Comparison of ENCODE assay signal across 17 cellular contexts in genomic region chrX:13055486-13055885, GRCh38. TPM values are rescaled to one million over a fixed set of nuclear protein-coding genes. Genes with fewer than 3 reads are reported as not detected.
DNase-seq lines count a peak whose midpoint lies in the region; ATAC-seq, FAIRE-seq and TF ChIP-seq lines count a peak whose summit lies in the region.
"Had no signal": no experiment of that assay in that cellular context is flagged by ENCODE, and none has a peak within 500 bp of the region (broad histone marks: within the 10 kb centered on the region; RNA-seq: fewer than 3 reads in every experiment).

No MANE protein-coding gene starts in this region.

- WGBS in K562 (ENCODE audit: insufficient coverage, low coverage, missing lambda C conversion rate): 100% methylated on average over 1 of the region's 1 CpG

- H3K9me1 ChIP-seq in K562 (ENCODE audit: control insufficient read depth, insufficient read depth, low read length): no peaks in the 10 kb centered on the region

- no peak for DNase-seq in GM06990 (ENCODE audit: extremely low read depth, insufficient read length)
- no peak for DNase-seq in K562 (ENCODE audit: extremely low read depth in 1 of 4, low spot score in 3 of 4)
- DNase-seq in NCI-H187 (lab: John Stamatoyannopoulos, UW): no peak
- DNase-seq in amygdala (lab: John Stamatoyannopoulos, UW): no peak
- DNase-seq in HuH-7 (ENCODE audit: low spot score): no peak
- DNase-seq in kidney: no peak
- DNase-seq: activated naive CD8-positive, alpha-beta T cell treated with anti-CD3 and anti-CD28 coated beads, Interleukin-2, amount 10 ng/mL, durations not matched to agents 7 days and 5 days; caudate nucleus; foreskin fibroblast; IMR-90; NCI-H1092 had no signal

- no peak for TF ChIP-seq RAD21 in K562 (CRISPR knock-in tag; conservative IDR thresholded peaks at IDR 0.05 in 1 of 2, IDR thresholded peaks at IDR 0.05 in 1 of 2)

- H3K4me2 ChIP-seq in K562 (ENCODE audit: insufficient read depth, low read length): no peak overlapping the region

- no peak for TF ChIP-seq POLR2A in K562 (conservative IDR thresholded peaks at IDR 0.05)

- intact Hi-C loops in K562 (cut with micrococcal nuclease) (no loop called here), kidney (cut with DNase I) (no loop called here)

- no peak overlapping the region for H2AFZ ChIP-seq in K562 (ENCODE audit: low read depth, low read length)

- FAIRE-seq in K562 (lab: Jason Lieb, UNC) (no peak), kidney (lab: Jason Lieb, UNC) (no peak)

- TF ChIP-seq CTCF in GM06990 (IDR thresholded peaks at IDR 0.05; ENCODE audit: insufficient read depth, low read length, poor library complexity, severe bottlenecking) (peak; percentile 14), K562 (IDR thresholded peaks at IDR 0.05 in 2 of 3, conservative IDR thresholded peaks at IDR 0.05 in 1 of 3; ENCODE audit: insufficient read depth in 2 of 3, low read depth in 1 of 3, low read length in 3 of 3) (no peak), kidney (IDR thresholded peaks at IDR 0.05; ENCODE audit: borderline replicate concordance, extremely low read depth, insufficient read depth) (no peak)

- H3K4me3 ChIP-seq in GM06990 (replicated peaks; ENCODE audit: low read depth, low read length) (no peak overlapping the region), K562 (no peak overlapping the region), kidney (ENCODE audit: low read length in 2 of 2) (no peak overlapping the region)
- H3K4me3 ChIP-seq: BLaER1 treated with 17β-estradiol and CSF1 and Interleukin-3, amounts not matched to agents 10 nM and 100 nM; SK-N-MC had no signal

- H3K79me2 ChIP-seq in K562 (ENCODE audit: control insufficient read depth, insufficient read depth, low read length): no peaks in the 10 kb centered on the region

- CTCF ChIA-PET in K562 (lab: Yijun Ruan, JAX; ENCODE audit: low intra/inter-chr PET ratio): no interaction called here

- H3K9ac ChIP-seq in K562 (ENCODE audit: insufficient read depth in 1 of 2, low read depth in 2 of 2, low read length in 2 of 2) (no peak overlapping the region), kidney (ENCODE audit: low read length in 2 of 2) (no peak overlapping the region)
- H3K9ac ChIP-seq: BLaER1 treated with 17β-estradiol and CSF1 and Interleukin-3, amounts not matched to agents 10 nM and 100 nM had no signal

- BruUV-seq in K562 (replicated peaks; lab: Mats Ljungman, UMichigan): no TSS peak

- H3K27ac ChIP-seq in K562 (ENCODE audit: extremely low read depth, low read depth, low read length) (no peak overlapping the region), kidney (ENCODE audit: low read depth in 2 of 2, low read length in 2 of 2) (no peak overlapping the region)
- H3K27ac ChIP-seq: SK-N-MC had no signal

- POLR2A ChIA-PET in K562 (lab: Yijun Ruan, JAX): no interaction called here

- H3K4me1 ChIP-seq in K562 (replicated peaks in 1 of 2; ENCODE audit: control insufficient read depth in 2 of 2, insufficient read depth in 2 of 2, low read length in 2 of 2): peaks cover 0 to 19% of the 10 kb centered on the region in 2 experiments; a peak in 3 of 5 replicates
- peaks cover 0 to 2% of the 10 kb centered on the region in 2 donors for H3K4me1 ChIP-seq in kidney (ENCODE audit: control insufficient read depth in 1 of 2, insufficient read depth in 1 of 2, low read depth in 1 of 2, low read length in 2 of 2)

- no peaks in the 10 kb centered on the region for H3K36me3 ChIP-seq in GM06990 (ENCODE audit: control insufficient read depth, insufficient read depth, low read length)
- H3K36me3 ChIP-seq in K562 (ENCODE audit: control insufficient read depth, insufficient read depth, low read length): no peaks in the 10 kb centered on the region
- no peaks in the 10 kb centered on the region for H3K36me3 ChIP-seq in kidney (ENCODE audit: control insufficient read depth in 1 of 2, insufficient read depth in 2 of 2, low read length in 2 of 2)
- H3K36me3 ChIP-seq: BLaER1 treated with 17β-estradiol and CSF1 and Interleukin-3, amounts not matched to agents 10 nM and 100 nM had no signal

- TF ChIP-seq EP300 in K562 (IDR thresholded peaks at IDR 0.05; ENCODE audit: low read length): no peak

- no peaks in the 10 kb centered on the region for H4K20me1 ChIP-seq in K562 (replicated peaks; ENCODE audit: control insufficient read depth, insufficient read depth, low read length)
- H4K20me1 ChIP-seq: BLaER1 treated with 17β-estradiol and CSF1 and Interleukin-3, amounts not matched to agents 10 nM and 100 nM had no signal

- in situ Hi-C loops in K562 (cut with MboI): no loop called here

- H3K27me3 ChIP-seq in GM06990 (replicated peaks; ENCODE audit: control insufficient read depth, insufficient read depth, low read length): no peaks in the 10 kb centered on the region
- no peaks in the 10 kb centered on the region for H3K27me3 ChIP-seq in K562 (ENCODE audit: control insufficient read depth in 2 of 2, insufficient read depth in 2 of 2, low read length in 2 of 2)
- H3K27me3 ChIP-seq: BLaER1 treated with 17β-estradiol and CSF1 and Interleukin-3, amounts not matched to agents 10 nM and 100 nM had no signal

- no peaks in the 10 kb centered on the region for H3K9me3 ChIP-seq in K562 (replicated peaks; ENCODE audit: control insufficient read depth, insufficient read depth, low read depth, low read length)
- H3K9me3 ChIP-seq in kidney (ENCODE audit: control insufficient read depth in 1 of 2, low read length in 2 of 2): no peaks in the 10 kb centered on the region

- peak; percentile 69 for ATAC-seq in GM19035 (IDR thresholded peaks at IDR 0.05; ENCODE audit: unreplicated experiment)
- ATAC-seq in HG02938 (IDR thresholded peaks at IDR 0.05; ENCODE audit: unreplicated experiment): peak; percentile 54
- no peak for ATAC-seq in K562
- ATAC-seq: HCT116 had no signal

TF ChIP-seq in K562, 482 proteins besides CTCF, POLR2A, EP300 and RAD21:
- TF ChIP-seq PCBP2 (IDR thresholded peaks at IDR 0.05; ENCODE audit: low read depth, low read length, poor library complexity, severe bottlenecking) (no peak), USF2 (CRISPR knock-in tag; IDR thresholded peaks at IDR 0.05) (0 out of 2 replicates have a peak, but pooled peaks have one; percentile 9)
TF ChIP-seq in K562: peak in this region for 1.

RNA-seq across cellular contexts. Expression of gene FAM9C, which starts 11.1 kb away (rescaled TPM):
- not detected in 2 replicates for total RNA-seq in K562 (2011; cell fraction: chromatin; rRNA removed; ENCODE audit: low replicate concordance)
- not detected in 2 replicates for total RNA-seq in K562 (2011; cell fraction: nucleolus; rRNA removed)
- not detected in 2 replicates for total RNA-seq in K562 (2011; cell fraction: nucleoplasm; rRNA removed)
- total RNA-seq in K562 (2014; rRNA removed) (not detected in 2 replicates), K562 (2014; rRNA removed; fragmentation: Illumina TruSeq; extraction: Trizol) (not detected in 2 replicates), K562 (2015; rRNA removed; fragmentation: Illumina TruSeq; extraction: Trizol) (not detected in 2 replicates), K562 (2021) (not detected in 2 replicates), kidney (not detected)
- polyA plus RNA-seq in K562 (2011; rRNA removed) (not detected in 2 replicates), K562 (2014; fragmentation: Illumina TruSeq; extraction: Trizol) (not detected in 2 replicates), K562 (2014; fragmentation: Nextera tagmentation; extraction: Ambion mirVana) (not detected), K562 (2014; rRNA removed) (not detected in 2 replicates), kidney (ENCODE audit: insufficient read depth, low read depth, low replicate concordance) (not detected)
- polyA plus RNA-seq in K562 (2011; cell fraction: cytosol; rRNA removed): not detected in 2 replicates
- not detected in 2 replicates for polyA plus RNA-seq in K562 (2011; cell fraction: nucleus; rRNA removed)
- polyA plus RNA-seq in K562 (2012): not detected in 2 replicates
- polyA minus RNA-seq in K562 (2011; rRNA and poly(A)+ RNA removed): not detected in 2 replicates
- not detected in 2 replicates for polyA minus RNA-seq in K562 (2011; cell fraction: cytosol; rRNA and poly(A)+ RNA removed)
- polyA minus RNA-seq in K562 (2011; cell fraction: nucleus; rRNA and poly(A)+ RNA removed): not detected in 2 replicates
- total RNA-seq: activated naive CD8-positive, alpha-beta T cell treated with anti-CD3 and anti-CD28 coated beads, Interleukin-2, amount 10 ng/mL, durations not matched to agents 7 days and 5 days; IMR-90; liver had no signal
- polyA plus RNA-seq: IMR-90, liver had no signal
